ENCODE assay signal across 10 cellular contexts in genomic region chr19:45577111-45577905, GRCh38. TPM values are rescaled to one million over a fixed set of nuclear protein-coding genes. Genes with fewer than 3 reads are reported as not detected.
DNase-seq lines count a peak whose midpoint lies in the region; ATAC-seq, FAIRE-seq and TF ChIP-seq lines count a peak whose summit lies in the region.
"Had no signal": no experiment of that assay in that cellular context is flagged by ENCODE, and none has a peak within 500 bp of the region (broad histone marks: within the 10 kb centered on the region; RNA-seq: fewer than 3 reads in every experiment).

No MANE protein-coding gene starts in this region.

- ATAC-seq in activated naive CD4-positive, alpha-beta T cell treated with anti-CD3 and anti-CD28 coated beads, Interleukin-2, amount 50 U/mL, for 72 hours, result no peak
- ATAC-seq in HepG2, result peak; percentile 88
- no peak for ATAC-seq in HG03139 (IDR thresholded peaks at IDR 0.05; ENCODE audit: unreplicated experiment)
- ATAC-seq in GM18858 (IDR thresholded peaks at IDR 0.05; ENCODE audit: unreplicated experiment), result no peak
- no peak for ATAC-seq in HG02759 (IDR thresholded peaks at IDR 0.05; ENCODE audit: unreplicated experiment)

- no peaks in the 10 kb centered on the region for H3K9me3 ChIP-seq in HepG2 (ENCODE audit: low read length)

- H3K4me3 ChIP-seq in HepG2 (replicated peaks in 1 of 3; ENCODE audit: insufficient read depth in 1 of 3, low read depth in 2 of 3, low read length in 3 of 3), result peak overlapping the region in 2 of 3 experiments; percentile 8 to 23; a peak in 3 of 6 replicates

- no TSS peak for BruUV-seq in HepG2 (replicated peaks; lab: Mats Ljungman, UMichigan)

- H3K27ac ChIP-seq in caudate nucleus (ENCODE audit: low read depth, low read length), result peak overlapping the region; percentile 58
- H3K27ac ChIP-seq in HepG2 (ENCODE audit: extremely low read length, insufficient read depth, low read length), result peak overlapping the region; percentile 74

- peaks cover 32% of the 10 kb centered on the region for H3K79me2 ChIP-seq in HepG2 (ENCODE audit: insufficient read depth, low read length)

- WGBS in HepG2 (ENCODE audit: low lambda C conversion rate), result 4% methylated on average over 11 of the region's 11 CpGs

- in situ Hi-C loops in HepG2 (cut with HindIII; ENCODE audit: extremely low pct_ligation_motif_present, low pct_unique_long_range_greater_than_20kb), result no loop called here

- intact Hi-C loops in HepG2 (cut with micrococcal nuclease; ENCODE audit: unreplicated experiment), result no loop called here

- peak overlapping the region; percentile 72 for H3K4me2 ChIP-seq in HepG2 (ENCODE audit: low read depth, low read length)

- H3K36me3 ChIP-seq in HepG2 (replicated peaks in 1 of 2; ENCODE audit: control insufficient read depth in 1 of 2, insufficient read depth in 2 of 2, low read length in 2 of 2), result peaks cover 1 to 6% of the 10 kb centered on the region in 2 experiments; a peak in 1 of 5 replicates

- FAIRE-seq in HepG2 (lab: Jason Lieb, UNC), result peak; percentile 95

- DNase-seq in activated naive CD4-positive, alpha-beta T cell treated with anti-CD3 and anti-CD28 coated beads, Interleukin-2, amount 50 U/mL, for 72 hours (ENCODE audit: low spot score in 2 of 2), result no peak
- DNase-seq in activated naive CD4-positive, alpha-beta T cell treated with anti-CD3 and anti-CD28 coated beads, Interleukin-2, amount 50 U/mL, for 16 hours, result no peak
- DNase-seq in caudate nucleus (lab: John Stamatoyannopoulos, UW) (peak in 2 of 61 donors; percentile 2 to 15), HepG2 (ENCODE audit: low spot score) (peak; percentile 86), CD1c-positive myeloid dendritic cell (ENCODE audit: extremely low spot score) (no peak)
- DNase-seq: cortex of kidney, SIG-M5 had no signal

- TF ChIP-seq CTCF in HepG2 (CRISPR knock-in tag; IDR thresholded peaks at IDR 0.05), result 0 out of 2 replicates have a peak, but pooled peaks have one; percentile 8

- TF ChIP-seq RAD21 in HepG2 (CRISPR knock-in tag; IDR thresholded peaks at IDR 0.05), result no peak

- H3K4me1 ChIP-seq in HepG2 (ENCODE audit: insufficient read depth, low read length), result peaks cover 65% of the 10 kb centered on the region

- peak overlapping the region; percentile 21 to 38 for H3K27ac Mint-ChIP-seq in activated naive CD4-positive, alpha-beta T cell treated with anti-CD3 and anti-CD28 coated beads, Interleukin-2, amount 50 U/mL, for 72 hours

- POLR2A ChIA-PET in HepG2 (lab: Yijun Ruan, JAX), result interaction anchor here (1.1 to 1.8 kb wide), 3 partner anchors 43 to 100 kb away, joined by 3 to 6 read pairs (median 4); no protein-coding TSS in a partner anchor

- no peaks in the 10 kb centered on the region for H3K9me3 Mint-ChIP-seq in activated naive CD4-positive, alpha-beta T cell treated with anti-CD3 and anti-CD28 coated beads, Interleukin-2, amount 50 U/mL, for 72 hours

- no peaks in the 10 kb centered on the region for H4K20me1 ChIP-seq in HepG2 (ENCODE audit: insufficient read depth, low read length)

- TF ChIP-seq POLR2A in HepG2 (IDR thresholded peaks at IDR 0.05; ENCODE audit: insufficient read depth in 1 of 2, low read depth in 2 of 2, low read length in 2 of 2), result no peak

- peaks cover 2 to 3% of the 10 kb centered on the region in 2 donors for H3K36me3 Mint-ChIP-seq in activated naive CD4-positive, alpha-beta T cell treated with anti-CD3 and anti-CD28 coated beads, Interleukin-2, amount 50 U/mL, for 72 hours

- TF ChIP-seq EP300 in HepG2 (IDR thresholded peaks at IDR 0.05; ENCODE audit: low read depth in 2 of 2, low read length in 2 of 2), result no peak; a peak in 1 of 4 replicates
- no peak for TF ChIP-seq EP300 in HepG2 (CRISPR knock-in tag; IDR thresholded peaks at IDR 0.05; ENCODE audit: borderline replicate concordance)

- H3K9ac ChIP-seq in HepG2 (ENCODE audit: insufficient read depth, low read depth, low read length), result peak overlapping the region; percentile 36

- H2AFZ ChIP-seq in HepG2 (ENCODE audit: low read length), result no peak overlapping the region

- CTCF ChIA-PET in HepG2 (lab: Yijun Ruan, JAX; ENCODE audit: low intra/inter-chr PET ratio, low total read pairs), result interaction anchor here (1.6 kb wide), 1 partner anchor 65 kb away, joined by 6 read pairs; no protein-coding TSS in a partner anchor

- H3K27me3 ChIP-seq in HepG2 (ENCODE audit: control insufficient read depth in 1 of 2, insufficient read depth in 2 of 2, low read length in 2 of 2), result no peaks in the 10 kb centered on the region

TF ChIP-seq in HepG2, 621 proteins besides CTCF, POLR2A, EP300 and RAD21 (continues in another document):
- peak; percentile 57; the same call in 1 of the 2 replicates for TF ChIP-seq KLF11 (CRISPR knock-in tag; IDR thresholded peaks at IDR 0.05)
- no peak for TF ChIP-seq ZNF362 (CRISPR knock-in tag; IDR thresholded peaks at IDR 0.05; ENCODE audit: borderline replicate concordance)
- TF ChIP-seq MAF1 (CRISPR knock-in tag; IDR thresholded peaks at IDR 0.05; ENCODE audit: borderline replicate concordance), result no peak
- no peak for TF ChIP-seq HNF4A (CRISPR knock-in tag; IDR thresholded peaks at IDR 0.05)
- TF ChIP-seq RFX1 (IDR thresholded peaks at IDR 0.05), result no peak

RNA-seq across cellular contexts. Expression of gene OPA3, which starts 7.3 kb away (rescaled TPM):
- total RNA-seq in activated naive CD4-positive, alpha-beta T cell treated with anti-CD3 and anti-CD28 coated beads, Interleukin-2, amount 50 U/mL, for 72 hours, result 10 to 100 TPM; 16.6 to 16.7 TPM
- 7.8 and 8.3 TPM in 2 replicates for total RNA-seq in HepG2 (2016; rRNA removed; fragmentation: Illumina TruSeq; extraction: Trizol)
- total RNA-seq in HepG2 (2016; cell fraction: cytosol; rRNA removed; fragmentation: Illumina TruSeq; extraction: Trizol; ENCODE audit: low read depth), result 0.81 and 1.1 TPM in 2 replicates
- total RNA-seq in HepG2 (2016; cell fraction: insoluble cytoplasmic fraction; rRNA removed; fragmentation: Illumina TruSeq; extraction: Trizol), result 9.0 and 9.2 TPM in 2 replicates
- 3.3 and 3.4 TPM in 2 replicates for total RNA-seq in HepG2 (2016; cell fraction: membrane; rRNA removed; fragmentation: Illumina TruSeq; extraction: Trizol)
- total RNA-seq in HepG2 (2016; cell fraction: nucleus; rRNA removed; fragmentation: Illumina TruSeq; extraction: Trizol), result 3.2 and 4.2 TPM in 2 replicates
- 16.6 and 17.7 TPM in 2 replicates for polyA plus RNA-seq in HepG2 (2011; rRNA removed)
- polyA plus RNA-seq in HepG2 (2011; cell fraction: cytosol; rRNA removed), result 13.1 and 15.8 TPM in 2 replicates
- 7.5 and 8.6 TPM in 2 replicates for polyA plus RNA-seq in HepG2 (2011; cell fraction: nucleus; rRNA removed)
- polyA plus RNA-seq in HepG2 (2012), result 5.2 and 7.4 TPM in 2 replicates
- 0.77 TPM in 2 replicates for polyA plus RNA-seq in HepG2 (2016; cell fraction: cytosol; fragmentation: Illumina TruSeq; extraction: Trizol; ENCODE audit: low read depth)
- 10.0 and 10.6 TPM in 2 replicates for polyA plus RNA-seq in HepG2 (2016; cell fraction: insoluble cytoplasmic fraction; fragmentation: Illumina TruSeq; extraction: Trizol; ENCODE audit: low read depth)
- polyA plus RNA-seq in HepG2 (2016; cell fraction: membrane; fragmentation: Illumina TruSeq; extraction: Trizol; ENCODE audit: low read depth), result 1.6 and 2.3 TPM in 2 replicates
- polyA plus RNA-seq in HepG2 (2016; cell fraction: nucleus; fragmentation: Illumina TruSeq; extraction: Trizol; ENCODE audit: insufficient read depth, low read depth), result 7.8 and 8.0 TPM in 2 replicates
- polyA minus RNA-seq in HepG2 (2011; rRNA and poly(A)+ RNA removed; ENCODE audit: low replicate concordance), result 21.3 and 30.2 TPM in 2 replicates
- polyA minus RNA-seq in HepG2 (2011; cell fraction: cytosol; rRNA and poly(A)+ RNA removed), result 7.1 and 7.5 TPM in 2 replicates
- 2.6 and 3.0 TPM in 2 replicates for polyA minus RNA-seq in HepG2 (2011; cell fraction: nucleus; rRNA and poly(A)+ RNA removed)

RNA-seq across cellular contexts. Expression of gene GPR4, which starts 24.7 kb away (rescaled TPM):
- under 1 TPM in 1 of 2 donors, not detected in 1; 0.09 TPM for total RNA-seq in activated naive CD4-positive, alpha-beta T cell treated with anti-CD3 and anti-CD28 coated beads, Interleukin-2, amount 50 U/mL, for 72 hours
- not detected in 2 replicates for total RNA-seq in HepG2 (2016; rRNA removed; fragmentation: Illumina TruSeq; extraction: Trizol)
- not detected in 2 replicates for total RNA-seq in HepG2 (2016; cell fraction: cytosol; rRNA removed; fragmentation: Illumina TruSeq; extraction: Trizol; ENCODE audit: low read depth)
- total RNA-seq in HepG2 (2016; cell fraction: insoluble cytoplasmic fraction; rRNA removed; fragmentation: Illumina TruSeq; extraction: Trizol), result not detected in 2 replicates
- not detected in 2 replicates for total RNA-seq in HepG2 (2016; cell fraction: membrane; rRNA removed; fragmentation: Illumina TruSeq; extraction: Trizol)
- total RNA-seq in HepG2 (2016; cell fraction: nucleus; rRNA removed; fragmentation: Illumina TruSeq; extraction: Trizol), result not detected in 2 replicates
- 0.15 TPM in 1 of 2 replicates, not detected in the other for polyA plus RNA-seq in HepG2 (2011; rRNA removed)
- polyA plus RNA-seq in HepG2 (2011; cell fraction: cytosol; rRNA removed), result not detected in 2 replicates
- polyA plus RNA-seq in HepG2 (2011; cell fraction: nucleus; rRNA removed), result not detected in 2 replicates
- not detected in 2 replicates for polyA plus RNA-seq in HepG2 (2012)
- polyA plus RNA-seq in HepG2 (2016; cell fraction: cytosol; fragmentation: Illumina TruSeq; extraction: Trizol; ENCODE audit: low read depth), result not detected in 2 replicates
- not detected in 2 replicates for polyA plus RNA-seq in HepG2 (2016; cell fraction: insoluble cytoplasmic fraction; fragmentation: Illumina TruSeq; extraction: Trizol; ENCODE audit: low read depth)
- polyA plus RNA-seq in HepG2 (2016; cell fraction: membrane; fragmentation: Illumina TruSeq; extraction: Trizol; ENCODE audit: low read depth), result not detected in 2 replicates
- not detected in 2 replicates for polyA plus RNA-seq in HepG2 (2016; cell fraction: nucleus; fragmentation: Illumina TruSeq; extraction: Trizol; ENCODE audit: insufficient read depth, low read depth)
- 0.12 TPM in 1 of 2 replicates, not detected in the other for polyA minus RNA-seq in HepG2 (2011; rRNA and poly(A)+ RNA removed; ENCODE audit: low replicate concordance)
- polyA minus RNA-seq in HepG2 (2011; cell fraction: cytosol; rRNA and poly(A)+ RNA removed), result not detected in 2 replicates
- not detected in 2 replicates for polyA minus RNA-seq in HepG2 (2011; cell fraction: nucleus; rRNA and poly(A)+ RNA removed)
